35 cellular contexts compared by ENCODE assay signal in genomic region chr11:115682901-115683300, GRCh38.
"Had no signal": no experiment of that assay in that cellular context is flagged by ENCODE, and none has a peak within 500 bp of the region (broad histone marks: within the 10 kb centered on the region; RNA-seq: fewer than 3 reads in every experiment).

No MANE protein-coding gene starts in this region.

- H3K4me3 ChIP-seq: adrenal gland, Peyer's patch had no signal

- H3K4me1 ChIP-seq: adrenal gland, Peyer's patch had no signal

- DNase-seq: activated B cell treated with CpG ODN at 0.5 μM for 24 hours; activated CD4-positive, alpha-beta memory T cell treated with anti-CD3 and anti-CD28 coated beads for 36 hours; activated CD4-positive, alpha-beta T cell treated with anti-CD3 and anti-CD28 coated beads for 4 hours; activated CD4-positive, alpha-beta T cell treated with anti-CD3 and anti-CD28 coated beads, Interleukin-2, amount 50 U/mL, for 1 hour; activated CD4-positive, CD25-positive, alpha-beta regulatory T cell treated with anti-CD3 and anti-CD28 coated beads, Interleukin-2, amount 50 U/mL, for 72 hours; activated CD8-positive, alpha-beta memory T cell treated with anti-CD3 and anti-CD28 coated beads, Interleukin-2, amount 50 U/mL, for 4 hours; activated gamma-delta T cell treated with Interleukin-2 at 50 U/mL for 16 hours; activated naive CD4-positive, alpha-beta T cell treated with anti-CD3 and anti-CD28 coated beads for 36 hours; activated T-cell treated with anti-CD3 and anti-CD28 coated beads for 4 hours; activated T-cell treated with anti-CD3 and anti-CD28 coated beads, Interleukin-2, amount 50 U/mL, for 4 hours; adrenal gland; anterior cingulate cortex; brain microvascular endothelial cell; central memory CD4-positive, alpha-beta T cell; Kasumi-1; NCI-H1092 treated with DMSO at 0.1 percent for 48 hours; NCI-H1417; NCI-H146; NCI-H187; NCI-H2029 treated with DMSO at 0.1 percent for 48 hours; NCI-H2107; NCI-H2171; NCI-H510A; NCI-H526; NCI-H748 treated with DMSO at 0.1 percent for 48 hours; NK-92 treated with Interleukin-12 subunit alpha and Interleukin-12 subunit beta, amount 100 ng/mL, for 24 hours; PC-3; Peyer's patch; SIG-M5; SW 1271; T-helper 1 cell; T-helper 2 cell; T-helper 9 cell had no signal

- H3K9me3 ChIP-seq: adrenal gland, Peyer's patch had no signal

- H3K27ac ChIP-seq: adrenal gland, brain microvascular endothelial cell, Peyer's patch, RWPE1, VCaP had no signal

- H3K36me3 ChIP-seq: adrenal gland, brain microvascular endothelial cell, Peyer's patch had no signal

- H3K27me3 ChIP-seq: adrenal gland, brain microvascular endothelial cell, Peyer's patch had no signal
